Comparison of ENCODE assay signal across 1 cellular context in the genomic region with DNA sequence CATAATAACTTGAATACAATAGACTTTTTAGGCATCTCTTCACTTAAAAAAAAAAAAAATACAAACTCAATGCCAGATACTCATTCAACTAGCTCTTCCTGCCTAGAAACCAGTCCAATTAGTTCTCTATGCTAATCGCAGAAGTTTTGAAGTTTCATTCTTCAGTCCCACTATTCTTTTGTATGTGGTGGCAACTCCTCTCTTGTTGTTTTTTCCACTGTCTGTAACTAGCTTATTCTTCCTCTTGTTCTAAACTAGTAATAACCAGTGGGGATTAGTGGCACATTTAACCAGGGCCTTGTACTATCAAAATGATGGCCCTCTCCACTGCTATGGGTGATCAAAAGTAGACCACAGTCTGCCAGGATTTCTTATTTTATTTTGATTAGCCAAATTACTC.
TF ChIP-seq lines count a peak whose summit lies in the region.

No MANE protein-coding gene starts in this region.

TF ChIP-seq in K562, 482 proteins besides CTCF, POLR2A, EP300 and RAD21:
- no peak for TF ChIP-seq CC2D1A (IDR thresholded peaks at IDR 0.05)
- TF ChIP-seq, protein P1, sequence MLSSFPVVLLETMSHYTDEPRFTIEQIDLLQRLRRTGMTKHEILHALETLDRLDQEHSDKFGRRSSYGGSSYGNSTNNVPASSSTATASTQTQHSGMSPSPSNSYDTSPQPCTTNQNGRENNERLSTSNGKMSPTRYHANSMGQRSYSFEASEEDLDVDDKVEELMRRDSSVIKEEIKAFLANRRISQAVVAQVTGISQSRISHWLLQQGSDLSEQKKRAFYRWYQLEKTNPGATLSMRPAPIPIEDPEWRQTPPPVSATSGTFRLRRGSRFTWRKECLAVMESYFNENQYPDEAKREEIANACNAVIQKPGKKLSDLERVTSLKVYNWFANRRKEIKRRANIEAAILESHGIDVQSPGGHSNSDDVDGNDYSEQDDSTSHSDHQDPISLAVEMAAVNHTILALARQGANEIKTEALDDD (IDR thresholded peaks at IDR 0.05) = peak; percentile 39; the same call in 1 of the 2 replicates
